ENCODE assay signal across 21 cellular contexts in the genomic region with DNA sequence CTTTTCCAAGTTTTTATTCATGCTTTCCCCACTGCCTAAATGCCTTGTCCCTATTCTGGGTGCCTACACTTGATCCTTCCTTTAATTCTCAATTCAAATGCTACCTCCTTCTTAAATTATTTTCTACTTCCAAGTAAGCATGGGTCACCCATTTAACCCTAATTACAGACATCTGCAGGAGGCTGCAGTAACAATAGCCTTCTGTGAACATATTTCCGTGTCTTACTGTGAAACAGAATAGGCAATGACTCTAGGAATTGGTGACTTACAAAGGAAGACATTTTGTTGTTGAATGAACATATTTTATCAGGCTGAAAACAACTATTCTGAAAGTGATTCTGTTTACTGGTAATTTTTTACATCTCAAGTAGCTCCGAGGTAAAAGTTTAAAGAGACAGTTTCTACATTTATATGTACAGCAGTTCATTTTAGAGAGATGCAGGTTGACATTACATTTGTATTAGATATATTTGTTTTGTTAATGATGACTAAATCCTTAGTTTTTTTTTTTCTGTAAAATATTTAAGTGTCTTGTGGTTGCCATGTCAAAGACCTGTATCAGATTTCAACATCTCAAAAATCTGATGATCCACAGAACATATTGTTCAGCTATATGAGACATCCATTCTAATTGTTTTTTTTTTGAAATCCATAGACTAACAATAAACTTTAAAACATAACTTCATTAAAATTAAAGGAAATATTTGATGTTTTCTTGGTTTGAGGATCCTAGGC.
DNase-seq lines count a peak whose midpoint lies in the region; ATAC-seq and TF ChIP-seq lines count a peak whose summit lies in the region.
"Had no signal": no experiment of that assay in that cellular context is flagged by ENCODE, and none has a peak within 500 bp of the region (broad histone marks: within the 10 kb centered on the region; RNA-seq: fewer than 3 reads in every experiment).

No MANE protein-coding gene starts in this region.

- no peaks in the 10 kb centered on the region for H3K36me3 ChIP-seq in A673 (ENCODE audit: insufficient read depth, low read length, poor library complexity, severe bottlenecking)
- no peaks in the 10 kb centered on the region for H3K36me3 ChIP-seq in left lung
- H3K36me3 ChIP-seq in osteoblast (ENCODE audit: insufficient read depth, low read length), result no peaks in the 10 kb centered on the region
- H3K36me3 ChIP-seq: gastroesophageal sphincter, upper lobe of right lung had no signal

- no peak overlapping the region for H3K27ac ChIP-seq in A673 (ENCODE audit: low read depth, low read length, poor library complexity, severe bottlenecking)
- H3K27ac ChIP-seq in left lung, result no peak overlapping the region
- H3K27ac ChIP-seq in osteoblast (ENCODE audit: low read depth, low read length), result no peak overlapping the region
- H3K27ac ChIP-seq: A549, gastroesophageal sphincter, HL-60, upper lobe of right lung, VCaP had no signal

- TF ChIP-seq CTCF in A673 (conservative IDR thresholded peaks at IDR 0.05; ENCODE audit: low read depth, low read length) (no peak), astrocyte of the spinal cord (IDR thresholded peaks at IDR 0.05; ENCODE audit: low read depth, low read length) (no peak), left lung (IDR thresholded peaks at IDR 0.05) (no peak), osteoblast (IDR thresholded peaks at IDR 0.05; ENCODE audit: extremely low read depth, low read depth, low read length) (no peak)

- no peak overlapping the region for H3K4me2 ChIP-seq in osteoblast (ENCODE audit: insufficient read depth, low read length)
- H3K4me2 ChIP-seq: A549 had no signal

- intact Hi-C loops in A673 (cut with micrococcal nuclease; ENCODE audit: unreplicated experiment), result loop anchor here (10.0 kb wide), 1 partner anchor 327 kb away; no protein-coding TSS in a partner anchor
- intact Hi-C loops in left lung (cut with DNase I), result no loop called here

- no peak for TF ChIP-seq RAD21 in Ishikawa (IDR thresholded peaks at IDR 0.05; ENCODE audit: low read depth)

- CTCF ChIA-PET in A673 (lab: Charles Lee), result no interaction called here

- no TSS peak for BruUV-seq in A673 (replicated peaks; lab: Mats Ljungman, UMichigan)

- H3K4me1 ChIP-seq in A673 (ENCODE audit: insufficient read depth, low read length, poor library complexity, severe bottlenecking) (peaks cover 15% of the 10 kb centered on the region), left lung (no peaks in the 10 kb centered on the region), osteoblast (ENCODE audit: insufficient read depth, low read length) (no peaks in the 10 kb centered on the region)
- H3K4me1 ChIP-seq: A549, gastroesophageal sphincter, upper lobe of right lung had no signal

- 0 out of 2 replicates have a peak, but pooled peaks have one; percentile 27 for TF ChIP-seq EP300 in Ishikawa (IDR thresholded peaks at IDR 0.05; ENCODE audit: borderline replicate concordance)

- no peaks in the 10 kb centered on the region for H4K20me1 ChIP-seq in osteoblast (ENCODE audit: insufficient read depth, low read length)

- H3K27me3 ChIP-seq in A673 (replicated peaks; ENCODE audit: insufficient read depth, low read depth, low read length, poor library complexity) (no peaks in the 10 kb centered on the region), left lung (no peaks in the 10 kb centered on the region), osteoblast (ENCODE audit: insufficient read depth, low read length) (no peaks in the 10 kb centered on the region)
- H3K27me3 ChIP-seq: gastroesophageal sphincter, upper lobe of right lung had no signal

- H3K4me3 ChIP-seq in A673 (ENCODE audit: low read depth, low read length, poor library complexity, severe bottlenecking) (no peak overlapping the region), astrocyte of the spinal cord (ENCODE audit: low read depth, low read length) (no peak overlapping the region), left lung (no peak overlapping the region), osteoblast (ENCODE audit: insufficient read depth, low read length) (no peak overlapping the region)
- H3K4me3 ChIP-seq: A549, gastroesophageal sphincter, upper lobe of right lung had no signal

- no peaks in the 10 kb centered on the region for H3K9me3 ChIP-seq in A673 (ENCODE audit: low read depth, low read length, poor library complexity, severe bottlenecking)
- H3K9me3 ChIP-seq in left lung, result peaks cover 0 to 3% of the 10 kb centered on the region in 2 donors
- H3K9me3 ChIP-seq in osteoblast (ENCODE audit: low read depth, low read length), result no peaks in the 10 kb centered on the region
- H3K9me3 ChIP-seq: A549, gastroesophageal sphincter, upper lobe of right lung had no signal

- no peak overlapping the region for H2AFZ ChIP-seq in osteoblast (ENCODE audit: low read length)

- no peaks in the 10 kb centered on the region for H3K79me2 ChIP-seq in osteoblast (ENCODE audit: insufficient read depth, low read length)

- ATAC-seq in left lung, result no peak
- no peak for ATAC-seq in HG02870 (IDR thresholded peaks at IDR 0.05; ENCODE audit: unreplicated experiment)
- ATAC-seq: A549; activated CD8-positive, alpha-beta T cell treated with anti-CD3 and anti-CD28 coated beads for 36 hours; activated T-cell treated with anti-CD3 and anti-CD28 coated beads, Interleukin-2, amount 50 U/mL, for 72 hours; gastroesophageal sphincter; stimulated activated naive CD8-positive, alpha-beta T cell treated with anti-CD3 and anti-CD28 coated beads, Interleukin-15, amount 100 ng/mL, for 72 hours; upper lobe of right lung had no signal

- in situ Hi-C loops in astrocyte of the spinal cord (cut with HindIII; ENCODE audit: low sequenced_read_pairs), result no loop called here

- POLR2A ChIA-PET in A673 (lab: Charles Lee; ENCODE audit: low non-redundant PET), result no interaction called here

- DNase-seq in A673 (ENCODE audit: low spot score) (peak; percentile 84), astrocyte of the spinal cord (ENCODE audit: low read depth, low spot score) (peak; percentile 37), iPS DF 19.7 (ENCODE audit: low read depth, low spot score) (peak; percentile 59), left lung (no peak), osteoblast (ENCODE audit: insufficient read length, low spot score, missing footprints) (no peak), NCI-H1417 treated with DMSO at 0.1 percent for 48 hours (lab: John Stamatoyannopoulos, UW) (no peak)
- DNase-seq: activated CD8-positive, alpha-beta T cell treated with anti-CD3 and anti-CD28 coated beads for 36 hours; activated T-cell treated with anti-CD3 and anti-CD28 coated beads, Interleukin-2, amount 50 U/mL, for 72 hours; CD4-positive, CD25-positive, alpha-beta regulatory T cell; central memory CD4-positive, alpha-beta T cell; Kasumi-1; NCI-H187; NCI-H524 treated with DMSO at 0.1 percent for 48 hours; stimulated activated naive CD8-positive, alpha-beta T cell treated with anti-CD3 and anti-CD28 coated beads, Interleukin-15, amount 100 ng/mL, for 72 hours; upper lobe of right lung had no signal

TF ChIP-seq in Ishikawa, 13 proteins besides CTCF, POLR2A, EP300 and RAD21:
- no peak for TF ChIP-seq TAF1 (IDR thresholded peaks at IDR 0.05; ENCODE audit: low read depth)

Comparison
In these comparisons a context has a peak if more than half of its experiments do, and no peak if none do; other contexts are left out.
1. DNase-seq: peak in A673 (single experiment), astrocyte of the spinal cord (single experiment) and iPS DF 19.7 (single experiment); none in left lung (0 of 2), osteoblast (single experiment) and NCI-H1417 treated with DMSO at 0.1 percent for 48 hours (single experiment).